In the genomic region with DNA sequence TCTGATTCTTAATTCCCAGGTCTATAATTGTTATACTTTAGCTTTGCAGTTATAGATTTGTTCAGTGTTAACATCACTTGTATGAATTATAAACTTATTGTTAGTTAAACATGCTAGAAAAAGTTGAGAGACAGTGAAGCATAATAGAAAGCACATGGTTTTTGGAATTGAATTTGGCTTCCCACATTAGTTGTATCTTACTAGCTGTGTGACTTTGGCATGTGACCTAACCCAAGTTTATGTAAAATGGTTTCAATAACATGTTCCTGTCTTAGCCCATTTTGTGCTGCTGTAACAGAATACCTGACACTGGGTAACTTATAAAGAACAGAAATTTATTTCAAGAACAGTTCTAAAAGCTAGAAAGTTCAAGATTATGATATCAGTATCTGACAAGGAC, we compare ENCODE assay signal across 31 cellular contexts.
"Had no signal": no experiment of that assay in that cellular context is flagged by ENCODE, and none has a peak within 500 bp of the region (broad histone marks: within the 10 kb centered on the region; RNA-seq: fewer than 3 reads in every experiment).

No MANE protein-coding gene starts in this region.

- H3K27ac ChIP-seq: adrenal gland, breast epithelium, cardiac muscle cell, colonic mucosa, epithelial cell of prostate, esophagus squamous epithelium, gastroesophageal sphincter, WERI-Rb-1 had no signal

- H3K4me3 ChIP-seq: adrenal gland, breast epithelium, cardiac muscle cell, colonic mucosa, esophagus squamous epithelium, gastroesophageal sphincter, heart right ventricle had no signal

- H3K4me1 ChIP-seq: adrenal gland, breast epithelium, colonic mucosa, esophagus squamous epithelium had no signal

- DNase-seq: activated B cell treated with CpG ODN at 0.5 μM for 24 hours; activated CD4-positive, alpha-beta T cell treated with anti-CD3 and anti-CD28 coated beads for 48 hours; activated CD4-positive, alpha-beta T cell treated with anti-CD3 and anti-CD28 coated beads, Interleukin-2, amount 50 U/mL, for 1 hour; activated CD4-positive, alpha-beta T cell treated with anti-CD3 and anti-CD28 coated beads, Interleukin-2, amount 50 U/mL, for 48 hours; activated CD8-positive, alpha-beta memory T cell treated with anti-CD3 and anti-CD28 coated beads for 24 hours; activated CD8-positive, alpha-beta T cell treated with anti-CD3 and anti-CD28 coated beads for 36 hours; activated effector memory CD4-positive, alpha-beta T cell treated with Interleukin-2 at 50 U/mL for 16 hours; activated gamma-delta T cell treated with Interleukin-2 at 50 U/mL for 16 hours; activated naive CD4-positive, alpha-beta T cell treated with anti-CD3 and anti-CD28 coated beads, Interleukin-2, amount 50 U/mL, for 16 hours; activated naive CD4-positive, alpha-beta T cell treated with Interleukin-2 at 50 U/mL for 16 hours; activated T-cell treated with anti-CD3 and anti-CD28 coated beads, Interleukin-2, amount 50 U/mL, for 4 hours; adrenal gland; amygdala; aorta; central memory CD4-positive, alpha-beta T cell; cerebellar nuclear complex; colonic mucosa; effector CD8-positive, alpha-beta T cell; esophagus squamous epithelium; foreskin melanocyte; heart right ventricle; T-helper 1 cell; T-helper 17 cell; T1000; WERI-Rb-1 had no signal

- H3K36me3 ChIP-seq: adrenal gland, breast epithelium, cardiac muscle cell, colonic mucosa, esophagus squamous epithelium, gastroesophageal sphincter, heart right ventricle, WERI-Rb-1 had no signal

- H3K9me3 ChIP-seq: adrenal gland, breast epithelium, colonic mucosa, esophagus squamous epithelium, gastroesophageal sphincter, heart right ventricle had no signal

- ATAC-seq: activated CD4-positive, CD25-positive, alpha-beta regulatory T cell treated with anti-CD3 and anti-CD28 coated beads, Interleukin-2, amount 50 U/mL, for 24 hours; activated CD8-positive, alpha-beta T cell treated with anti-CD3 and anti-CD28 coated beads for 36 hours; activated T-cell treated with anti-CD3 and anti-CD28 coated beads, Interleukin-2, amount 50 U/mL, for 4 hours; activated T-helper 17 cell treated with anti-CD3 and anti-CD28 coated beads, Interleukin-2, amount 50 U/mL, for 72 hours; gastroesophageal sphincter; heart right ventricle; T-helper 17 cell had no signal

- H3K27me3 ChIP-seq: adrenal gland, breast epithelium, cardiac muscle cell, colonic mucosa, esophagus squamous epithelium, gastroesophageal sphincter, heart right ventricle had no signal
